In genomic region chr1:183604048-183604808, GRCh38 we compare ENCODE assay signal across 8 cellular contexts. TPM values are rescaled to one million over a fixed set of nuclear protein-coding genes. Genes with fewer than 3 reads are reported as not detected.
A peak's percentile ranks its signal among the peaks of the same experiment; 100 is the strongest.
DNase-seq lines count a peak whose midpoint lies in the region; ATAC-seq and TF ChIP-seq lines count a peak whose summit lies in the region.

No MANE protein-coding gene starts in this region.

- intact Hi-C loops in CD4-positive, alpha-beta T cell (cut with DNase I, micrococcal nuclease): no loop called here

- no peak overlapping the region for H3K27ac Mint-ChIP-seq in activated CD4-positive, alpha-beta memory T cell treated with anti-CD3 and anti-CD28 coated beads, Interleukin-2, amount 10 ng/mL, durations not matched to agents 7 days and 5 days
- no peak overlapping the region for H3K27ac Mint-ChIP-seq in CD4-positive, alpha-beta T cell

- peaks cover 7% of the 10 kb centered on the region for H3K27me3 Mint-ChIP-seq in activated CD4-positive, alpha-beta memory T cell treated with anti-CD3 and anti-CD28 coated beads, Interleukin-2, amount 10 ng/mL, durations not matched to agents 7 days and 5 days
- H3K27me3 Mint-ChIP-seq in CD4-positive, alpha-beta T cell: no peaks in the 10 kb centered on the region

- peak; percentile 87 for DNase-seq in astrocyte of the cerebellum (ENCODE audit: low read depth)
- peak; percentile 88 for DNase-seq in non-pigmented ciliary epithelial cell (ENCODE audit: low read depth)
- no peak for DNase-seq in DMS 273 treated with DMSO at 0.1 percent for 48 hours (lab: John Stamatoyannopoulos, UW)
- DNase-seq in activated CD4-positive, alpha-beta memory T cell treated with anti-CD3 and anti-CD28 coated beads, Interleukin-2, amount 10 ng/mL, durations not matched to agents 7 days and 5 days: no peak
- no peak for DNase-seq in CD4-positive, alpha-beta T cell
- no peak for DNase-seq in ACHN

- H3K9me3 ChIP-seq in CD4-positive, alpha-beta T cell (ENCODE audit: control insufficient read depth, low read length): no peaks in the 10 kb centered on the region

- POLR2A ChIA-PET in activated CD4-positive, alpha-beta memory T cell treated with anti-CD3 and anti-CD28 coated beads, Interleukin-2, amount 10 ng/mL, durations not matched to agents 7 days and 5 days (lab: Charles Lee): no interaction called here
- POLR2A ChIA-PET in CD4-positive, alpha-beta T cell (lab: Charles Lee): no interaction called here

- no peak for TF ChIP-seq CTCF in astrocyte of the cerebellum (IDR thresholded peaks at IDR 0.05; ENCODE audit: low read depth, low read length, missing control alignments)
- no peak for TF ChIP-seq CTCF in CD4-positive, alpha-beta T cell (IDR thresholded peaks at IDR 0.05)

- no peak overlapping the region for H3K4me3 Mint-ChIP-seq in activated CD4-positive, alpha-beta memory T cell treated with anti-CD3 and anti-CD28 coated beads, Interleukin-2, amount 10 ng/mL, durations not matched to agents 7 days and 5 days
- no peak overlapping the region for H3K4me3 Mint-ChIP-seq in CD4-positive, alpha-beta T cell

- no peaks in the 10 kb centered on the region for H3K36me3 Mint-ChIP-seq in activated CD4-positive, alpha-beta memory T cell treated with anti-CD3 and anti-CD28 coated beads, Interleukin-2, amount 10 ng/mL, durations not matched to agents 7 days and 5 days (ENCODE audit: low read depth)
- H3K36me3 Mint-ChIP-seq in CD4-positive, alpha-beta T cell (ENCODE audit: low read depth): no peaks in the 10 kb centered on the region

- peaks cover 11% of the 10 kb centered on the region for H3K4me1 Mint-ChIP-seq in activated CD4-positive, alpha-beta memory T cell treated with anti-CD3 and anti-CD28 coated beads, Interleukin-2, amount 10 ng/mL, durations not matched to agents 7 days and 5 days
- H3K4me1 Mint-ChIP-seq in CD4-positive, alpha-beta T cell (ENCODE audit: low read depth): no peaks in the 10 kb centered on the region

- ATAC-seq in GM18867 (IDR thresholded peaks at IDR 0.05; ENCODE audit: unreplicated experiment): peak; percentile 41
- peak; percentile 31 for ATAC-seq in HG03460 (IDR thresholded peaks at IDR 0.05; ENCODE audit: unreplicated experiment)
- no peak for ATAC-seq in CD4-positive, alpha-beta T cell (ENCODE audit: poor library complexity)

- no peak overlapping the region for H3K4me3 ChIP-seq in astrocyte of the cerebellum (ENCODE audit: low read depth, low read length)

- no peaks in the 10 kb centered on the region for H3K9me3 Mint-ChIP-seq in activated CD4-positive, alpha-beta memory T cell treated with anti-CD3 and anti-CD28 coated beads, Interleukin-2, amount 10 ng/mL, durations not matched to agents 7 days and 5 days
- H3K9me3 Mint-ChIP-seq in CD4-positive, alpha-beta T cell: no peaks in the 10 kb centered on the region

- in situ Hi-C loops in astrocyte of the cerebellum (cut with HindIII; ENCODE audit: low sequenced_read_pairs) (loop anchor here (5.0 kb wide), 1 partner anchor 67 kb away; no protein-coding TSS in a partner anchor), ACHN (cut with HindIII; ENCODE audit: low pct_ligation_motif_present, low pct_unique_long_range_greater_than_20kb, low sequenced_read_pairs) (no loop called here)

- no peak overlapping the region for H3K27ac ChIP-seq in CD4-positive, alpha-beta T cell (ENCODE audit: low read depth, low read length)

- no peaks in the 10 kb centered on the region for H3K27me3 ChIP-seq in CD4-positive, alpha-beta T cell (ENCODE audit: control insufficient read depth, insufficient read depth, low read length)

- CTCF ChIA-PET in activated CD4-positive, alpha-beta memory T cell treated with anti-CD3 and anti-CD28 coated beads, Interleukin-2, amount 10 ng/mL, durations not matched to agents 7 days and 5 days (lab: Charles Lee): no interaction called here
- CTCF ChIA-PET in CD4-positive, alpha-beta T cell (lab: Charles Lee): no interaction called here

RNA-seq across cellular contexts. Expression of gene NCF2, which starts 14.0 kb away (rescaled TPM):
- total RNA-seq in activated CD4-positive, alpha-beta memory T cell treated with anti-CD3 and anti-CD28 coated beads, Interleukin-2, amount 10 ng/mL, durations not matched to agents 7 days and 5 days: 10 to 100 TPM; 21.5 to 23.0 TPM
- 1 to 10 TPM; 2.9 to 3.1 TPM for total RNA-seq in CD4-positive, alpha-beta T cell

RNA-seq across cellular contexts. Expression of gene ARPC5, which starts 31.4 kb away (rescaled TPM):
- 100 to 1,000 TPM; 233 to 235 TPM for total RNA-seq in activated CD4-positive, alpha-beta memory T cell treated with anti-CD3 and anti-CD28 coated beads, Interleukin-2, amount 10 ng/mL, durations not matched to agents 7 days and 5 days
- 10 to 100 TPM; 21.4 to 23.0 TPM for total RNA-seq in CD4-positive, alpha-beta T cell

RNA-seq across cellular contexts. Expression of gene APOBEC4, which starts 48.9 kb away (rescaled TPM):
- total RNA-seq in activated CD4-positive, alpha-beta memory T cell treated with anti-CD3 and anti-CD28 coated beads, Interleukin-2, amount 10 ng/mL, durations not matched to agents 7 days and 5 days: not detected
- not detected for total RNA-seq in CD4-positive, alpha-beta T cell

Comparison
In these comparisons a context has a peak if more than half of its experiments do, and no peak if none do; other contexts are left out.
1. DNase-seq: peak in astrocyte of the cerebellum (single experiment) and non-pigmented ciliary epithelial cell (single experiment); none in DMS 273 treated with DMSO at 0.1 percent for 48 hours (single experiment), activated CD4-positive, alpha-beta memory T cell treated with anti-CD3 and anti-CD28 coated beads, Interleukin-2, amount 10 ng/mL, durations not matched to agents 7 days and 5 days (single experiment), CD4-positive, alpha-beta T cell (0 of 10) and ACHN (single experiment).
2. RNA of gene NCF2, which starts 14.0 kb away (total RNA-seq): 21.5 to 23.0 TPM in activated CD4-positive, alpha-beta memory T cell treated with anti-CD3 and anti-CD28 coated beads, Interleukin-2, amount 10 ng/mL, durations not matched to agents 7 days and 5 days; 2.9 to 3.1 TPM in CD4-positive, alpha-beta T cell; every median in the first group is over 4 times any median in the second.
3. RNA of gene ARPC5, which starts 31.4 kb away (total RNA-seq): 233 to 235 TPM in activated CD4-positive, alpha-beta memory T cell treated with anti-CD3 and anti-CD28 coated beads, Interleukin-2, amount 10 ng/mL, durations not matched to agents 7 days and 5 days; 21.4 to 23.0 TPM in CD4-positive, alpha-beta T cell; every median in the first group is over 4 times any median in the second.